In the genomic region with DNA sequence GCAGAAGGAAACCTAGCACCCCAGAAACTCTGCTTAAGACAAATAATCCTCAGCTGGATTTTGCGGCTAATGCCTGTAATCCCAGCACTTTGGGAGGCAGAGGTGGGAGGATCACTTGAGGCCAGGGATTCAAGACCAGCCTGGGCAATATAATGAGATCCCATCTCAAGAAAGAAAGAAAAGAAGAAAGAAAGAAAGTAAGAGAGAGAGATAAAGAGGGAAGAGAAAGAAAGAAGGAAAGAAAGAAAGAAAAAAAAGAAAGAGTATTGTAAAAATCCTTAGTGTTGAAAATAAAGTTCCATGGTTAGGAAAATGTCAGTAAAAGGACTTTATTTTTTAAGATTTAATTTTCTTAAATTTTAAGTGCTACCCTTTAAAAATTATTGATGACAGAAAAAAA, we compare ENCODE assay signal across 2 cellular contexts.
A peak's percentile ranks its signal among the peaks of the same experiment; 100 is the strongest.
TF ChIP-seq lines count a peak whose summit lies in the region.

No MANE protein-coding gene starts in this region.

TF ChIP-seq in GM23338, 12 proteins besides CTCF, POLR2A, EP300 and RAD21:
- TF ChIP-seq, protein P1, sequence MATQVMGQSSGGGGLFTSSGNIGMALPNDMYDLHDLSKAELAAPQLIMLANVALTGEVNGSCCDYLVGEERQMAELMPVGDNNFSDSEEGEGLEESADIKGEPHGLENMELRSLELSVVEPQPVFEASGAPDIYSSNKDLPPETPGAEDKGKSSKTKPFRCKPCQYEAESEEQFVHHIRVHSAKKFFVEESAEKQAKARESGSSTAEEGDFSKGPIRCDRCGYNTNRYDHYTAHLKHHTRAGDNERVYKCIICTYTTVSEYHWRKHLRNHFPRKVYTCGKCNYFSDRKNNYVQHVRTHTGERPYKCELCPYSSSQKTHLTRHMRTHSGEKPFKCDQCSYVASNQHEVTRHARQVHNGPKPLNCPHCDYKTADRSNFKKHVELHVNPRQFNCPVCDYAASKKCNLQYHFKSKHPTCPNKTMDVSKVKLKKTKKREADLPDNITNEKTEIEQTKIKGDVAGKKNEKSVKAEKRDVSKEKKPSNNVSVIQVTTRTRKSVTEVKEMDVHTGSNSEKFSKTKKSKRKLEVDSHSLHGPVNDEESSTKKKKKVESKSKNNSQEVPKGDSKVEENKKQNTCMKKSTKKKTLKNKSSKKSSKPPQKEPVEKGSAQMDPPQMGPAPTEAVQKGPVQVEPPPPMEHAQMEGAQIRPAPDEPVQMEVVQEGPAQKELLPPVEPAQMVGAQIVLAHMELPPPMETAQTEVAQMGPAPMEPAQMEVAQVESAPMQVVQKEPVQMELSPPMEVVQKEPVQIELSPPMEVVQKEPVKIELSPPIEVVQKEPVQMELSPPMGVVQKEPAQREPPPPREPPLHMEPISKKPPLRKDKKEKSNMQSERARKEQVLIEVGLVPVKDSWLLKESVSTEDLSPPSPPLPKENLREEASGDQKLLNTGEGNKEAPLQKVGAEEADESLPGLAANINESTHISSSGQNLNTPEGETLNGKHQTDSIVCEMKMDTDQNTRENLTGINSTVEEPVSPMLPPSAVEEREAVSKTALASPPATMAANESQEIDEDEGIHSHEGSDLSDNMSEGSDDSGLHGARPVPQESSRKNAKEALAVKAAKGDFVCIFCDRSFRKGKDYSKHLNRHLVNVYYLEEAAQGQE (IDR thresholded peaks at IDR 0.05; ENCODE audit: unreplicated experiment) = no peak

TF ChIP-seq in K562, 482 proteins besides CTCF, POLR2A, EP300 and RAD21 (continues in another document):
- TF ChIP-seq, protein P2, sequence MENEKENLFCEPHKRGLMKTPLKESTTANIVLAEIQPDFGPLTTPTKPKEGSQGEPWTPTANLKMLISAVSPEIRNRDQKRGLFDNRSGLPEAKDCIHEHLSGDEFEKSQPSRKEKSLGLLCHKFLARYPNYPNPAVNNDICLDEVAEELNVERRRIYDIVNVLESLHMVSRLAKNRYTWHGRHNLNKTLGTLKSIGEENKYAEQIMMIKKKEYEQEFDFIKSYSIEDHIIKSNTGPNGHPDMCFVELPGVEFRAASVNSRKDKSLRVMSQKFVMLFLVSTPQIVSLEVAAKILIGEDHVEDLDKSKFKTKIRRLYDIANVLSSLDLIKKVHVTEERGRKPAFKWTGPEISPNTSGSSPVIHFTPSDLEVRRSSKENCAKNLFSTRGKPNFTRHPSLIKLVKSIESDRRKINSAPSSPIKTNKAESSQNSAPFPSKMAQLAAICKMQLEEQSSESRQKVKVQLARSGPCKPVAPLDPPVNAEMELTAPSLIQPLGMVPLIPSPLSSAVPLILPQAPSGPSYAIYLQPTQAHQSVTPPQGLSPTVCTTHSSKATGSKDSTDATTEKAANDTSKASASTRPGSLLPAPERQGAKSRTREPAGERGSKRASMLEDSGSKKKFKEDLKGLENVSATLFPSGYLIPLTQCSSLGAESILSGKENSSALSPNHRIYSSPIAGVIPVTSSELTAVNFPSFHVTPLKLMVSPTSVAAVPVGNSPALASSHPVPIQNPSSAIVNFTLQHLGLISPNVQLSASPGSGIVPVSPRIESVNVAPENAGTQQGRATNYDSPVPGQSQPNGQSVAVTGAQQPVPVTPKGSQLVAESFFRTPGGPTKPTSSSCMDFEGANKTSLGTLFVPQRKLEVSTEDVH (IDR thresholded peaks at IDR 0.05; ENCODE audit: low read depth, partially characterized antibody) = no peak
- TF ChIP-seq TOE1 (IDR thresholded peaks at IDR 0.05; ENCODE audit: borderline replicate concordance) (0 out of 2 replicates have a peak, but pooled peaks have one; percentile 66), TOE1 (CRISPR knock-in tag; IDR thresholded peaks at IDR 0.05; ENCODE audit: borderline replicate concordance, low read depth) (no peak), ZNF695 (CRISPR knock-in tag; IDR thresholded peaks at IDR 0.05) (no peak), ZC3H4 (CRISPR knock-in tag; IDR thresholded peaks at IDR 0.05; ENCODE audit: borderline replicate concordance) (no peak), MXI1 (IDR thresholded peaks at IDR 0.05; ENCODE audit: low read depth, low read length) (no peak), TFAM (CRISPR knock-in tag; conservative IDR thresholded peaks at IDR 0.05) (no peak), THRAP3 (IDR thresholded peaks at IDR 0.05; ENCODE audit: borderline replicate concordance) (peak; percentile 82; the same call in 1 of the 2 replicates), YBX1 (IDR thresholded peaks at IDR 0.05) (no peak), PHB (CRISPR knock-in tag; IDR thresholded peaks at IDR 0.05) (no peak), LEF1 (IDR thresholded peaks at IDR 0.05) (no peak), MYC (IDR thresholded peaks at IDR 0.05; ENCODE audit: low read depth, low read length) (no peak), MYC (CRISPR knock-in tag; IDR thresholded peaks at IDR 0.05; ENCODE audit: borderline replicate concordance, low read depth) (no peak), DIDO1 (tag; IDR thresholded peaks at IDR 0.05; ENCODE audit: low read depth) (no peak), RBM25 (IDR thresholded peaks at IDR 0.05; ENCODE audit: low read depth, low read length, severe bottlenecking) (no peak), SPI1 (IDR thresholded peaks at IDR 0.05; ENCODE audit: borderline replicate concordance, low read depth, low read length) (no peak), ETS2 (tag; IDR thresholded peaks at IDR 0.05; ENCODE audit: borderline replicate concordance, poor library complexity, severe bottlenecking) (no peak), ILF3 (IDR thresholded peaks at IDR 0.05; ENCODE audit: borderline replicate concordance) (no peak), NRF1 (conservative IDR thresholded peaks at IDR 0.05 in 1 of 2, IDR thresholded peaks at IDR 0.05 in 1 of 2) (no peak), KDM4B (IDR thresholded peaks at IDR 0.05; ENCODE audit: borderline replicate concordance in 2 of 2, low read depth in 1 of 2) (no peak), ZNF311 (CRISPR knock-in tag; IDR thresholded peaks at IDR 0.05) (no peak), ARID2 (IDR thresholded peaks at IDR 0.05) (0 out of 2 replicates have a peak, but pooled peaks have one; percentile 38)
- TF ChIP-seq, protein P3, sequence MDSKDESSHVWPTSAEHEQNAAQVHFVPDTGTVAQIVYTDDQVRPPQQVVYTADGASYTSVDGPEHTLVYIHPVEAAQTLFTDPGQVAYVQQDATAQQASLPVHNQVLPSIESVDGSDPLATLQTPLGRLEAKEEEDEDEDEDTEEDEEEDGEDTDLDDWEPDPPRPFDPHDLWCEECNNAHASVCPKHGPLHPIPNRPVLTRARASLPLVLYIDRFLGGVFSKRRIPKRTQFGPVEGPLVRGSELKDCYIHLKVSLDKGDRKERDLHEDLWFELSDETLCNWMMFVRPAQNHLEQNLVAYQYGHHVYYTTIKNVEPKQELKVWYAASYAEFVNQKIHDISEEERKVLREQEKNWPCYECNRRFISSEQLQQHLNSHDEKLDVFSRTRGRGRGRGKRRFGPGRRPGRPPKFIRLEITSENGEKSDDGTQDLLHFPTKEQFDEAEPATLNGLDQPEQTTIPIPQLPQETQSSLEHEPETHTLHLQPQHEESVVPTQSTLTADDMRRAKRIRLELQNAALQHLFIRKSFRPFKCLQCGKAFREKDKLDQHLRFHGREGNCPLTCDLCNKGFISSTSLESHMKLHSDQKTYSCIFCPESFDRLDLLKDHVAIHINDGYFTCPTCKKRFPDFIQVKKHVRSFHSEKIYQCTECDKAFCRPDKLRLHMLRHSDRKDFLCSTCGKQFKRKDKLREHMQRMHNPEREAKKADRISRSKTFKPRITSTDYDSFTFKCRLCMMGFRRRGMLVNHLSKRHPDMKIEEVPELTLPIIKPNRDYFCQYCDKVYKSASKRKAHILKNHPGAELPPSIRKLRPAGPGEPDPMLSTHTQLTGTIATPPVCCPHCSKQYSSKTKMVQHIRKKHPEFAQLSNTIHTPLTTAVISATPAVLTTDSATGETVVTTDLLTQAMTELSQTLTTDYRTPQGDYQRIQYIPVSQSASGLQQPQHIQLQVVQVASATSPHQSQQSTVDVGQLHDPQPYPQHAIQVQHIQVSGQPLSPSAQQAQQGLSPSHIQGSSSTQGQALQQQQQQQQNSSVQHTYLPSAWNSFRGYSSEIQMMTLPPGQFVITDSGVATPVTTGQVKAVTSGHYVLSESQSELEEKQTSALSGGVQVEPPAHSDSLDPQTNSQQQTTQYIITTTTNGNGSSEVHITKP (IDR thresholded peaks at IDR 0.05; ENCODE audit: partially characterized antibody) = no peak
- TF ChIP-seq, protein P4, sequence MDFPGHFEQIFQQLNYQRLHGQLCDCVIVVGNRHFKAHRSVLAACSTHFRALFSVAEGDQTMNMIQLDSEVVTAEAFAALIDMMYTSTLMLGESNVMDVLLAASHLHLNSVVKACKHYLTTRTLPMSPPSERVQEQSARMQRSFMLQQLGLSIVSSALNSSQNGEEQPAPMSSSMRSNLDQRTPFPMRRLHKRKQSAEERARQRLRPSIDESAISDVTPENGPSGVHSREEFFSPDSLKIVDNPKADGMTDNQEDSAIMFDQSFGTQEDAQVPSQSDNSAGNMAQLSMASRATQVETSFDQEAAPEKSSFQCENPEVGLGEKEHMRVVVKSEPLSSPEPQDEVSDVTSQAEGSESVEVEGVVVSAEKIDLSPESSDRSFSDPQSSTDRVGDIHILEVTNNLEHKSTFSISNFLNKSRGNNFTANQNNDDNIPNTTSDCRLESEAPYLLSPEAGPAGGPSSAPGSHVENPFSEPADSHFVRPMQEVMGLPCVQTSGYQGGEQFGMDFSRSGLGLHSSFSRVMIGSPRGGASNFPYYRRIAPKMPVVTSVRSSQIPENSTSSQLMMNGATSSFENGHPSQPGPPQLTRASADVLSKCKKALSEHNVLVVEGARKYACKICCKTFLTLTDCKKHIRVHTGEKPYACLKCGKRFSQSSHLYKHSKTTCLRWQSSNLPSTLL (IDR thresholded peaks at IDR 0.05) = peak; percentile 51; the same call in 1 of the 2 replicates
- TF ChIP-seq, protein P5, sequence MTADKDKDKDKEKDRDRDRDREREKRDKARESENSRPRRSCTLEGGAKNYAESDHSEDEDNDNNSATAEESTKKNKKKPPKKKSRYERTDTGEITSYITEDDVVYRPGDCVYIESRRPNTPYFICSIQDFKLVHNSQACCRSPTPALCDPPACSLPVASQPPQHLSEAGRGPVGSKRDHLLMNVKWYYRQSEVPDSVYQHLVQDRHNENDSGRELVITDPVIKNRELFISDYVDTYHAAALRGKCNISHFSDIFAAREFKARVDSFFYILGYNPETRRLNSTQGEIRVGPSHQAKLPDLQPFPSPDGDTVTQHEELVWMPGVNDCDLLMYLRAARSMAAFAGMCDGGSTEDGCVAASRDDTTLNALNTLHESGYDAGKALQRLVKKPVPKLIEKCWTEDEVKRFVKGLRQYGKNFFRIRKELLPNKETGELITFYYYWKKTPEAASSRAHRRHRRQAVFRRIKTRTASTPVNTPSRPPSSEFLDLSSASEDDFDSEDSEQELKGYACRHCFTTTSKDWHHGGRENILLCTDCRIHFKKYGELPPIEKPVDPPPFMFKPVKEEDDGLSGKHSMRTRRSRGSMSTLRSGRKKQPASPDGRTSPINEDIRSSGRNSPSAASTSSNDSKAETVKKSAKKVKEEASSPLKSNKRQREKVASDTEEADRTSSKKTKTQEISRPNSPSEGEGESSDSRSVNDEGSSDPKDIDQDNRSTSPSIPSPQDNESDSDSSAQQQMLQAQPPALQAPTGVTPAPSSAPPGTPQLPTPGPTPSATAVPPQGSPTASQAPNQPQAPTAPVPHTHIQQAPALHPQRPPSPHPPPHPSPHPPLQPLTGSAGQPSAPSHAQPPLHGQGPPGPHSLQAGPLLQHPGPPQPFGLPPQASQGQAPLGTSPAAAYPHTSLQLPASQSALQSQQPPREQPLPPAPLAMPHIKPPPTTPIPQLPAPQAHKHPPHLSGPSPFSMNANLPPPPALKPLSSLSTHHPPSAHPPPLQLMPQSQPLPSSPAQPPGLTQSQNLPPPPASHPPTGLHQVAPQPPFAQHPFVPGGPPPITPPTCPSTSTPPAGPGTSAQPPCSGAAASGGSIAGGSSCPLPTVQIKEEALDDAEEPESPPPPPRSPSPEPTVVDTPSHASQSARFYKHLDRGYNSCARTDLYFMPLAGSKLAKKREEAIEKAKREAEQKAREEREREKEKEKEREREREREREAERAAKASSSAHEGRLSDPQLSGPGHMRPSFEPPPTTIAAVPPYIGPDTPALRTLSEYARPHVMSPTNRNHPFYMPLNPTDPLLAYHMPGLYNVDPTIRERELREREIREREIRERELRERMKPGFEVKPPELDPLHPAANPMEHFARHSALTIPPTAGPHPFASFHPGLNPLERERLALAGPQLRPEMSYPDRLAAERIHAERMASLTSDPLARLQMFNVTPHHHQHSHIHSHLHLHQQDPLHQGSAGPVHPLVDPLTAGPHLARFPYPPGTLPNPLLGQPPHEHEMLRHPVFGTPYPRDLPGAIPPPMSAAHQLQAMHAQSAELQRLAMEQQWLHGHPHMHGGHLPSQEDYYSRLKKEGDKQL (CRISPR knock-in tag; IDR thresholded peaks at IDR 0.05; ENCODE audit: borderline replicate concordance) = no peak
- TF ChIP-seq, protein P6, sequence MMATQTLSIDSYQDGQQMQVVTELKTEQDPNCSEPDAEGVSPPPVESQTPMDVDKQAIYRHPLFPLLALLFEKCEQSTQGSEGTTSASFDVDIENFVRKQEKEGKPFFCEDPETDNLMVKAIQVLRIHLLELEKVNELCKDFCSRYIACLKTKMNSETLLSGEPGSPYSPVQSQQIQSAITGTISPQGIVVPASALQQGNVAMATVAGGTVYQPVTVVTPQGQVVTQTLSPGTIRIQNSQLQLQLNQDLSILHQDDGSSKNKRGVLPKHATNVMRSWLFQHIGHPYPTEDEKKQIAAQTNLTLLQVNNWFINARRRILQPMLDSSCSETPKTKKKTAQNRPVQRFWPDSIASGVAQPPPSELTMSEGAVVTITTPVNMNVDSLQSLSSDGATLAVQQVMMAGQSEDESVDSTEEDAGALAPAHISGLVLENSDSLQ (IDR thresholded peaks at IDR 0.05) = no peak
- TF ChIP-seq, protein P7, sequence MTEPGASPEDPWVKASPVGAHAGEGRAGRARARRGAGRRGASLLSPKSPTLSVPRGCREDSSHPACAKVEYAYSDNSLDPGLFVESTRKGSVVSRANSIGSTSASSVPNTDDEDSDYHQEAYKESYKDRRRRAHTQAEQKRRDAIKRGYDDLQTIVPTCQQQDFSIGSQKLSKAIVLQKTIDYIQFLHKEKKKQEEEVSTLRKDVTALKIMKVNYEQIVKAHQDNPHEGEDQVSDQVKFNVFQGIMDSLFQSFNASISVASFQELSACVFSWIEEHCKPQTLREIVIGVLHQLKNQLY (CRISPR knock-in tag; conservative IDR thresholded peaks at IDR 0.05) = no peak
- TF ChIP-seq, protein P8, sequence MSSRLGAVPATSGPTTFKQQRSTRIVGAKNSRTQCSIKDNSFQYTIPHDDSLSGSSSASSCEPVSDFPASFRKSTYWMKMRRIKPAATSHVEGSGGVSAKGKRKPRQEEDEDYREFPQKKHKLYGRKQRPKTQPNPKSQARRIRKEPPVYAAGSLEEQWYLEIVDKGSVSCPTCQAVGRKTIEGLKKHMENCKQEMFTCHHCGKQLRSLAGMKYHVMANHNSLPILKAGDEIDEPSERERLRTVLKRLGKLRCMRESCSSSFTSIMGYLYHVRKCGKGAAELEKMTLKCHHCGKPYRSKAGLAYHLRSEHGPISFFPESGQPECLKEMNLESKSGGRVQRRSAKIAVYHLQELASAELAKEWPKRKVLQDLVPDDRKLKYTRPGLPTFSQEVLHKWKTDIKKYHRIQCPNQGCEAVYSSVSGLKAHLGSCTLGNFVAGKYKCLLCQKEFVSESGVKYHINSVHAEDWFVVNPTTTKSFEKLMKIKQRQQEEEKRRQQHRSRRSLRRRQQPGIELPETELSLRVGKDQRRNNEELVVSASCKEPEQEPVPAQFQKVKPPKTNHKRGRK (tag; IDR thresholded peaks at IDR 0.05) = peak; percentile 99
